Comparison of ENCODE assay signal across 14 cellular contexts in the genomic region with DNA sequence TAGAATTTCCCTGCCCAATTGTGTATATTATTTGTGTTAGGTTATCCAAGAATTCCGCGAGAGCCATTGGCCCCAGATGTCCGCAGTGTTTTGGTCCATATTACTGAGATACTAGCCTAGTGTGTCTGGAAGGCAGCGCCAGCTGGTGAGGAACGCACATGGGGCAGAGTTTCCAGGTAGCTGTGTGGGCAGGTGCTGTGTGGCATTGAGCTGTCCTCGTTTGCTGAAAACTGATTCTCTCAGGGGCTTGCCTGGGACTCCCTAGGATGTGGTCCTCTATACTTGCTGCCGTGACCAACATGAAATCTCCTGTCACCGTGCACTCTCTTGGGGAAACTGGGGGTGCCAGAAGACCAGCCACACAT.
DNase-seq lines count a peak whose midpoint lies in the region; ATAC-seq, FAIRE-seq and TF ChIP-seq lines count a peak whose summit lies in the region.
"Had no signal": no experiment of that assay in that cellular context is flagged by ENCODE, and none has a peak within 500 bp of the region (broad histone marks: within the 10 kb centered on the region; RNA-seq: fewer than 3 reads in every experiment).

No MANE protein-coding gene starts in this region.

- TF ChIP-seq POLR2A in HepG2 (IDR thresholded peaks at IDR 0.05; ENCODE audit: insufficient read depth in 1 of 2, low read depth in 2 of 2, low read length in 2 of 2) = no peak

- H3K9me3 ChIP-seq in HepG2 (ENCODE audit: low read length) (no peaks in the 10 kb centered on the region), stomach smooth muscle (ENCODE audit: control insufficient read depth in 2 of 2, low read length in 2 of 2) (no peaks in the 10 kb centered on the region)
- H3K9me3 ChIP-seq: BLaER1 treated with 17β-estradiol and CSF1 and Interleukin-3, amounts not matched to agents 10 nM and 100 nM; colonic mucosa; SJCRH30 had no signal

- peak overlapping the region; percentile 16; the same call in 1 of the 2 replicates for H3K4me2 ChIP-seq in HepG2 (ENCODE audit: low read depth, low read length)

- peak overlapping the region; percentile 85 for H3K27ac ChIP-seq in HepG2 (ENCODE audit: extremely low read length, insufficient read depth, low read length)
- peak overlapping the region; percentile 62 for H3K27ac ChIP-seq in stomach smooth muscle (ENCODE audit: low read length)
- H3K27ac ChIP-seq: BLaER1 treated with 17β-estradiol and CSF1 and Interleukin-3, amounts not matched to agents 10 nM and 100 nM; colonic mucosa; SJCRH30 had no signal

- no peak overlapping the region for H2AFZ ChIP-seq in HepG2 (ENCODE audit: low read length)

- no peak for TF ChIP-seq CTCF in HepG2 (CRISPR knock-in tag; IDR thresholded peaks at IDR 0.05)

- H3K27me3 ChIP-seq in HepG2 (ENCODE audit: control insufficient read depth in 1 of 2, insufficient read depth in 2 of 2, low read length in 2 of 2) (no peaks in the 10 kb centered on the region), stomach smooth muscle (ENCODE audit: control insufficient read depth in 1 of 2, insufficient read depth in 2 of 2, low read length in 2 of 2) (no peaks in the 10 kb centered on the region)
- H3K27me3 ChIP-seq: colonic mucosa, SJCRH30 had no signal

- FAIRE-seq in HepG2 (lab: Jason Lieb, UNC) = no peak

- intact Hi-C loops in HepG2 (cut with micrococcal nuclease; ENCODE audit: unreplicated experiment) = no loop called here

- peaks cover 98% of the 10 kb centered on the region for H3K79me2 ChIP-seq in HepG2 (ENCODE audit: insufficient read depth, low read length)

- H3K4me3 ChIP-seq in HepG2 (replicated peaks in 1 of 3; ENCODE audit: insufficient read depth in 1 of 3, low read depth in 2 of 3, low read length in 3 of 3) (no peak overlapping the region), stomach smooth muscle (ENCODE audit: low read length in 2 of 2) (peak overlapping the region; percentile 9 to 35)
- H3K4me3 ChIP-seq: BLaER1 treated with 17β-estradiol and CSF1 and Interleukin-3, amounts not matched to agents 10 nM and 100 nM; colonic mucosa; SJCRH30 had no signal

- H3K36me3 ChIP-seq in HepG2 (replicated peaks in 1 of 2; ENCODE audit: control insufficient read depth in 1 of 2, insufficient read depth in 2 of 2, low read length in 2 of 2) (peaks cover 6 to 32% of the 10 kb centered on the region in 2 experiments), stomach smooth muscle (ENCODE audit: control insufficient read depth in 2 of 2, insufficient read depth in 2 of 2, low read length in 2 of 2) (peaks cover 0 to 6% of the 10 kb centered on the region in 2 donors)
- H3K36me3 ChIP-seq: colonic mucosa had no signal

- in situ Hi-C loops in HepG2 (cut with HindIII; ENCODE audit: extremely low pct_ligation_motif_present, low pct_unique_long_range_greater_than_20kb) = no loop called here

- 0 out of 2 replicates have a peak overlapping the region, but pooled peaks have one; percentile 10 for H3K9ac ChIP-seq in HepG2 (ENCODE audit: insufficient read depth, low read depth, low read length)
- H3K9ac ChIP-seq in stomach smooth muscle (ENCODE audit: low read length in 2 of 2) = peak overlapping the region in 1 of 2 donors; percentile 29
- H3K9ac ChIP-seq: BLaER1 treated with 17β-estradiol and CSF1 and Interleukin-3, amounts not matched to agents 10 nM and 100 nM had no signal

- peak; percentile 47 for DNase-seq in DMS53 treated with DMSO at 0.1 percent for 48 hours (lab: John Stamatoyannopoulos, UW; ENCODE audit: unreplicated experiment)
- DNase-seq in NCI-H510A (lab: John Stamatoyannopoulos, UW) = peak; percentile 57
- DNase-seq in HepG2 (ENCODE audit: low spot score) = no peak
- DNase-seq in SW 1271 (lab: John Stamatoyannopoulos, UW) = no peak
- DNase-seq: colonic mucosa, GDM1, KG1 had no signal

- CTCF ChIA-PET in HepG2 (lab: Yijun Ruan, JAX; ENCODE audit: low intra/inter-chr PET ratio, low total read pairs) = no interaction called here

- no peak for ATAC-seq in HepG2
- ATAC-seq in HG03045 (IDR thresholded peaks at IDR 0.05; ENCODE audit: unreplicated experiment) = no peak
- ATAC-seq in HG02798 (IDR thresholded peaks at IDR 0.05; ENCODE audit: poor library complexity, unreplicated experiment) = no peak
- ATAC-seq in GM19351 (IDR thresholded peaks at IDR 0.05; ENCODE audit: unreplicated experiment) = no peak
- ATAC-seq: natural killer cell treated with Interleukin-12 subunit alpha and Interleukin-12 subunit beta and Interleukin-15 and Interleukin-18, amount 100 ng/mL, for 72 hours had no signal

- H4K20me1 ChIP-seq in HepG2 (ENCODE audit: insufficient read depth, low read length) = peaks cover 3% of the 10 kb centered on the region; the same call in 1 of the 2 replicates

- H3K4me1 ChIP-seq in HepG2 (ENCODE audit: insufficient read depth, low read length) (peaks cover 98% of the 10 kb centered on the region), stomach smooth muscle (ENCODE audit: control insufficient read depth, insufficient read depth, low read length) (peaks cover 82% of the 10 kb centered on the region)

- no peak for TF ChIP-seq RAD21 in HepG2 (CRISPR knock-in tag; IDR thresholded peaks at IDR 0.05)

- POLR2A ChIA-PET in HepG2 (lab: Yijun Ruan, JAX) = interaction anchor here (1.1 kb wide), 1 partner anchor 18 kb away, joined by 3 read pairs; no protein-coding TSS in a partner anchor

- WGBS in HepG2 (ENCODE audit: low lambda C conversion rate) = 100% methylated on average over 5 of the region's 8 CpGs

- BruUV-seq in HepG2 (replicated peaks; lab: Mats Ljungman, UMichigan) = no TSS peak

- TF ChIP-seq EP300 in HepG2 (IDR thresholded peaks at IDR 0.05; ENCODE audit: low read depth in 2 of 2, low read length in 2 of 2) (no peak), HepG2 (CRISPR knock-in tag; IDR thresholded peaks at IDR 0.05; ENCODE audit: borderline replicate concordance) (no peak)

TF ChIP-seq in HepG2, 621 proteins besides CTCF, POLR2A, EP300 and RAD21:
- TF ChIP-seq, protein P1, sequence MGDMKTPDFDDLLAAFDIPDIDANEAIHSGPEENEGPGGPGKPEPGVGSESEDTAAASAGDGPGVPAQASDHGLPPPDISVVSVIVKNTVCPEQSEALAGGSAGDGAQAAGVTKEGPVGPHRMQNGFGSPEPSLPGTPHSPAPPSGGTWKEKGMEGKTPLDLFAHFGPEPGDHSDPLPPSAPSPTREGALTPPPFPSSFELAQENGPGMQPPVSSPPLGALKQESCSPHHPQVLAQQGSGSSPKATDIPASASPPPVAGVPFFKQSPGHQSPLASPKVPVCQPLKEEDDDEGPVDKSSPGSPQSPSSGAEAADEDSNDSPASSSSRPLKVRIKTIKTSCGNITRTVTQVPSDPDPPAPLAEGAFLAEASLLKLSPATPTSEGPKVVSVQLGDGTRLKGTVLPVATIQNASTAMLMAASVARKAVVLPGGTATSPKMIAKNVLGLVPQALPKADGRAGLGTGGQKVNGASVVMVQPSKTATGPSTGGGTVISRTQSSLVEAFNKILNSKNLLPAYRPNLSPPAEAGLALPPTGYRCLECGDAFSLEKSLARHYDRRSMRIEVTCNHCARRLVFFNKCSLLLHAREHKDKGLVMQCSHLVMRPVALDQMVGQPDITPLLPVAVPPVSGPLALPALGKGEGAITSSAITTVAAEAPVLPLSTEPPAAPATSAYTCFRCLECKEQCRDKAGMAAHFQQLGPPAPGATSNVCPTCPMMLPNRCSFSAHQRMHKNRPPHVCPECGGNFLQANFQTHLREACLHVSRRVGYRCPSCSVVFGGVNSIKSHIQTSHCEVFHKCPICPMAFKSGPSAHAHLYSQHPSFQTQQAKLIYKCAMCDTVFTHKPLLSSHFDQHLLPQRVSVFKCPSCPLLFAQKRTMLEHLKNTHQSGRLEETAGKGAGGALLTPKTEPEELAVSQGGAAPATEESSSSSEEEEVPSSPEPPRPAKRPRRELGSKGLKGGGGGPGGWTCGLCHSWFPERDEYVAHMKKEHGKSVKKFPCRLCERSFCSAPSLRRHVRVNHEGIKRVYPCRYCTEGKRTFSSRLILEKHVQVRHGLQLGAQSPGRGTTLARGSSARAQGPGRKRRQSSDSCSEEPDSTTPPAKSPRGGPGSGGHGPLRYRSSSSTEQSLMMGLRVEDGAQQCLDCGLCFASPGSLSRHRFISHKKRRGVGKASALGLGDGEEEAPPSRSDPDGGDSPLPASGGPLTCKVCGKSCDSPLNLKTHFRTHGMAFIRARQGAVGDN (CRISPR knock-in tag; IDR thresholded peaks at IDR 0.05) = 0 out of 2 replicates have a peak, but pooled peaks have one; percentile 3
- TF ChIP-seq TAF1 (CRISPR knock-in tag; IDR thresholded peaks at IDR 0.05) (no peak), PRPF4 (IDR thresholded peaks at IDR 0.05; ENCODE audit: low read depth, low read length, poor library complexity, severe bottlenecking) (no peak), NFATC3 (CRISPR knock-in tag; IDR thresholded peaks at IDR 0.05) (no peak)

Comparison
In these comparisons a context has a peak if more than half of its experiments do, and no peak if none do; other contexts are left out.
1. DNase-seq: peak in DMS53 treated with DMSO at 0.1 percent for 48 hours (single experiment) and NCI-H510A (single experiment); none in HepG2 (single experiment) and SW 1271 (0 of 2).
2. H3K4me3 ChIP-seq: peak in stomach smooth muscle (2 of 2); none in HepG2 (0 of 3).